8 cellular contexts compared by ENCODE assay signal in genomic region chr18:79987566-79987965, GRCh38. TPM values are rescaled to one million over a fixed set of nuclear protein-coding genes. Genes with fewer than 3 reads are reported as not detected.
DNase-seq lines count a peak whose midpoint lies in the region; ATAC-seq and TF ChIP-seq lines count a peak whose summit lies in the region.

No MANE protein-coding gene starts in this region.

- no peak overlapping the region for H2AFZ ChIP-seq in mesenchymal stem cell (ENCODE audit: low read depth, low read length)

- H3K27ac Mint-ChIP-seq in brain = peak overlapping the region; percentile 60 to 95 (median 94)

- in situ Hi-C loops in KBM-7 (cut with MboI; ENCODE audit: low pct_unique_long_range_greater_than_20kb, low sequenced_read_pairs) = no loop called here

- H3K27me3 Mint-ChIP-seq in brain = no peaks in the 10 kb centered on the region

- no peak overlapping the region for H4K8ac ChIP-seq in mesenchymal stem cell (ENCODE audit: low read length)

- H3K9ac ChIP-seq in mesenchymal stem cell (ENCODE audit: low read length) = peak overlapping the region; percentile 100

- 0% methylated on average over 3 of the region's 6 CpGs for WGBS in mesenchymal stem cell

- H3K18ac ChIP-seq in mesenchymal stem cell (ENCODE audit: low read depth in 1 of 2, low read length in 2 of 2) = no peak overlapping the region

- no peak overlapping the region for H2BK5ac ChIP-seq in mesenchymal stem cell (ENCODE audit: low read depth, low read length, poor library complexity, severe bottlenecking)

- H2BK15ac ChIP-seq in mesenchymal stem cell (ENCODE audit: low read depth, poor library complexity, severe bottlenecking) = no peak overlapping the region

- H3K9me3 Mint-ChIP-seq in brain = no peaks in the 10 kb centered on the region

- H2BK120ac ChIP-seq in mesenchymal stem cell (ENCODE audit: low read depth, low read length) = no peak overlapping the region

- no peak overlapping the region for H2AK5ac ChIP-seq in mesenchymal stem cell (ENCODE audit: low read length, severe bottlenecking)

- H3K4me3 ChIP-seq in HL-60 (replicated peaks; ENCODE audit: insufficient read depth, low read length) (peak overlapping the region; percentile 98), mesenchymal stem cell (ENCODE audit: insufficient read depth in 1 of 2, low read depth in 1 of 2, low read length in 2 of 2) (peak overlapping the region; percentile 88 to 97)

- no peaks in the 10 kb centered on the region for H3K27me3 ChIP-seq in HL-60 (ENCODE audit: insufficient read depth, poor library complexity, severe bottlenecking)
- no peaks in the 10 kb centered on the region for H3K27me3 ChIP-seq in mesenchymal stem cell (ENCODE audit: control insufficient read depth in 1 of 2, insufficient read depth in 1 of 2, low read length in 2 of 2)

- peaks cover 55% of the 10 kb centered on the region for H3K4me1 Mint-ChIP-seq in brain

- H3K36me3 Mint-ChIP-seq in brain = peaks cover 31% of the 10 kb centered on the region

- H2BK12ac ChIP-seq in mesenchymal stem cell (ENCODE audit: low read length in 2 of 2) = no peak overlapping the region

- no peak for DNase-seq in HL-60 (ENCODE audit: low read depth in 1 of 2, low spot score in 1 of 2)
- peak; percentile 51 for DNase-seq in mesenchymal stem cell
- no peak for DNase-seq in NCI-H2081 treated with DMSO at 0.1 percent for 48 hours (lab: John Stamatoyannopoulos, UW)
- DNase-seq in KBM-7 = no peak
- DNase-seq in activated effector memory CD4-positive, alpha-beta T cell treated with Interleukin-2 at 50 U/mL for 16 hours = no peak

- TF ChIP-seq CTCF in 22Rv1 (IDR thresholded peaks at IDR 0.05) = no peak
- TF ChIP-seq CTCF in HL-60 (IDR thresholded peaks at IDR 0.05; ENCODE audit: insufficient read depth, low read length) = no peak
- no peak for TF ChIP-seq CTCF in brain (conservative IDR thresholded peaks at IDR 0.05)

- H3K4ac ChIP-seq in mesenchymal stem cell (ENCODE audit: low read depth in 1 of 2, low read length in 2 of 2) = no peak overlapping the region

- peaks cover 10 to 13% of the 10 kb centered on the region in 2 experiments for H3K36me3 ChIP-seq in mesenchymal stem cell (ENCODE audit: control insufficient read depth in 1 of 2, insufficient read depth in 2 of 2, low read depth in 1 of 2, low read length in 2 of 2)

- no peak for ATAC-seq in activated CD4-positive, CD25-positive, alpha-beta regulatory T cell treated with anti-CD3 and anti-CD28 coated beads, Interleukin-2, amount 50 U/mL, for 24 hours

- H3K4me3 Mint-ChIP-seq in brain = peak overlapping the region; percentile 87 to 95 (median 93)

- no peak overlapping the region for H3K14ac ChIP-seq in mesenchymal stem cell (ENCODE audit: low read length in 2 of 2)

- peak overlapping the region; percentile 84 for H3K4me2 ChIP-seq in mesenchymal stem cell (ENCODE audit: low read length, poor library complexity, severe bottlenecking)

- peaks cover 3% of the 10 kb centered on the region for H3K79me1 ChIP-seq in mesenchymal stem cell (replicated peaks; ENCODE audit: low read length, poor library complexity, severe bottlenecking)

- H3K9me3 ChIP-seq in mesenchymal stem cell (ENCODE audit: control insufficient read depth, low read length) = no peaks in the 10 kb centered on the region

- peaks cover 16% of the 10 kb centered on the region for H3K4me1 ChIP-seq in mesenchymal stem cell (ENCODE audit: control insufficient read depth, insufficient read depth, low read depth, low read length)

- H4K91ac ChIP-seq in mesenchymal stem cell (ENCODE audit: low read length) = no peak overlapping the region

- peak overlapping the region; percentile 90 for H3K27ac ChIP-seq in 22Rv1
- peak overlapping the region; percentile 80 for H3K27ac ChIP-seq in HL-60 (replicated peaks)
- H3K27ac ChIP-seq in mesenchymal stem cell (ENCODE audit: low read length, poor library complexity, severe bottlenecking) = no peak overlapping the region

- H3K23ac ChIP-seq in mesenchymal stem cell (ENCODE audit: low read length in 2 of 2) = no peak overlapping the region

RNA-seq across cellular contexts. Expression of gene TXNL4A, which starts 0.8 kb away (rescaled TPM):
- 150 TPM for polyA plus RNA-seq in brain (ENCODE audit: insufficient read depth, low read depth, low replicate concordance)
- 117 TPM for polyA plus RNA-seq in mesenchymal stem cell (2013, experiment 1 of 2)
- 121 TPM for polyA plus RNA-seq in mesenchymal stem cell (2013, experiment 2 of 2)

RNA-seq across cellular contexts. Expression of gene HSBP1L1, which starts 23.1 kb away (rescaled TPM):
- polyA plus RNA-seq in brain (ENCODE audit: insufficient read depth, low read depth, low replicate concordance) = 3.3 TPM
- polyA plus RNA-seq in mesenchymal stem cell (2013, experiment 1 of 2) = 34.5 TPM
- polyA plus RNA-seq in mesenchymal stem cell (2013, experiment 2 of 2) = 31.5 TPM

RNA-seq across cellular contexts. Expression of gene SLC66A2, which starts 36.1 kb away (rescaled TPM):
- 45.1 TPM for polyA plus RNA-seq in brain (ENCODE audit: insufficient read depth, low read depth, low replicate concordance)
- polyA plus RNA-seq in mesenchymal stem cell (2013, experiment 1 of 2) = 16.2 TPM
- polyA plus RNA-seq in mesenchymal stem cell (2013, experiment 2 of 2) = 16.1 TPM

RNA-seq across cellular contexts. Expression of gene RBFA, which starts 46.7 kb away (rescaled TPM):
- 15.8 TPM for polyA plus RNA-seq in brain (ENCODE audit: insufficient read depth, low read depth, low replicate concordance)
- 23.3 TPM for polyA plus RNA-seq in mesenchymal stem cell (2013, experiment 1 of 2)
- polyA plus RNA-seq in mesenchymal stem cell (2013, experiment 2 of 2) = 22.5 TPM
